Comparison of ENCODE assay signal across 15 cellular contexts in genomic region chr16:87303962-87304521, GRCh38.
"Had no signal": no experiment of that assay in that cellular context is flagged by ENCODE, and none has a peak within 500 bp of the region (broad histone marks: within the 10 kb centered on the region; RNA-seq: fewer than 3 reads in every experiment).

No MANE protein-coding gene starts in this region.

- ATAC-seq: gastrocnemius medialis, left lung had no signal

- H3K27ac Mint-ChIP-seq: activated B cell treated with CpG ODN at 0.5 μM for 24 hours, memory B cell, nephron progenitor cell had no signal

- H3K4me3 Mint-ChIP-seq: activated B cell treated with CpG ODN at 0.5 μM for 24 hours, memory B cell, nephron progenitor cell, T-cell had no signal

- H3K36me3 ChIP-seq: adrenal gland, colonic mucosa, left lung had no signal

- H3K27me3 Mint-ChIP-seq: activated B cell treated with CpG ODN at 0.5 μM for 24 hours, memory B cell, T-cell had no signal

- H3K4me3 ChIP-seq: adrenal gland, colonic mucosa, gastrocnemius medialis, heart right ventricle, left lung, SK-N-MC had no signal

- H3K9me3 Mint-ChIP-seq: memory B cell had no signal

- H3K27ac ChIP-seq: adrenal gland, colonic mucosa, gastrocnemius medialis, heart right ventricle, left lung, SK-N-MC had no signal

- DNase-seq: activated B cell treated with CpG ODN at 0.5 μM for 24 hours; activated gamma-delta T cell; activated T-cell treated with anti-CD3 and anti-CD28 coated beads for 4 hours; adrenal gland; caudate nucleus; colonic mucosa; effector memory CD4-positive, alpha-beta T cell; gastrocnemius medialis; heart right ventricle; nephron progenitor cell; stimulated activated CD4-positive, alpha-beta T cell treated with anti-CD3 and anti-CD28 coated beads, Interleukin-2, amount 100 ng/mL, for 48 hours; T-cell had no signal

- H3K4me1 Mint-ChIP-seq: activated B cell treated with CpG ODN at 0.5 μM for 24 hours, memory B cell had no signal

- H3K9me3 ChIP-seq: adrenal gland, colonic mucosa, gastrocnemius medialis had no signal

- H3K4me1 ChIP-seq: adrenal gland, colonic mucosa, gastrocnemius medialis, heart right ventricle, left lung had no signal

- H3K36me3 Mint-ChIP-seq: memory B cell had no signal
